Comparison of ENCODE assay signal across 27 cellular contexts in the genomic region with DNA sequence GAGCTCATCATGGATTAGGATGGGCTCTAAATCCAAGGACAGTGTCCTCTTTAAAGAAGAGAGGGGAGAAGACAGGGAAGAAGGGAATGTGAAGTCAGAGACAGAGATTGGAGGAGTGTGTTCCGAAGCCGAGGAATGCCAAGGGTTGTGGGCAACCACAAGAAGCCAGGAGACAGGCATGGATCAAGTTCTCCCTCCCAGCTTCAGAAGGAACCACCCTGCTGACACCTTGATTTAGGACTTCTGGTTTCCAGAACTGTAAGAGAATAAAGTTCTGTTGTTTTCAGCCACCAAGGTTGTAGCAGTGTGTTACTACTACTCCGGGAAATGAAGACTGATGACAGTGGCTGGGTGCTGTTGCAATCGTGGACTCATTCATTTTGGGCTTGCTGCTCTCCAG.
DNase-seq lines count a peak whose midpoint lies in the region; FAIRE-seq and TF ChIP-seq lines count a peak whose summit lies in the region.
"Had no signal": no experiment of that assay in that cellular context is flagged by ENCODE, and none has a peak within 500 bp of the region (broad histone marks: within the 10 kb centered on the region; RNA-seq: fewer than 3 reads in every experiment).

No MANE protein-coding gene starts in this region.

- H3K9me3 Mint-ChIP-seq in MCF 10A (ENCODE audit: unreplicated experiment) = no peaks in the 10 kb centered on the region
- H3K9me3 Mint-ChIP-seq: dendritic cell treated with granulocyte-macrophage colony-stimulating factor and Interleukin-4, amounts not matched to agents 40 ng/mL and 50 ng/mL, for 4 days; natural killer cell had no signal

- POLR2A ChIA-PET in MCF 10A (lab: Yijun Ruan, JAX) = no interaction called here

- peak; percentile 5 for DNase-seq in MCF 10A (ENCODE audit: unreplicated experiment)
- DNase-seq in mammary epithelial cell = no peak
- DNase-seq in astrocyte of the spinal cord (ENCODE audit: low read depth, low spot score) = peak; percentile 33
- DNase-seq in left kidney (ENCODE audit: low read depth, low spot score) = peak; percentile 36
- peak; percentile 42 for DNase-seq in urothelium cell line (ENCODE audit: low spot score)
- DNase-seq in dermis blood vessel endothelial cell = no peak
- DNase-seq in HuH-7.5 (ENCODE audit: low spot score) = no peak
- no peak for DNase-seq in anterior cingulate cortex (lab: John Stamatoyannopoulos, UW)
- DNase-seq: activated CD4-positive, alpha-beta T cell treated with anti-CD3 and anti-CD28 coated beads for 4 hours; activated T-cell treated with anti-CD3 and anti-CD28 coated beads, Interleukin-2, amount 50 U/mL, for 24 hours; Caco-2; caudate nucleus; DND-41; head of caudate nucleus; natural killer cell; NCI-H1436; Peyer's patch; right cardiac atrium; stimulated activated CD4-positive, alpha-beta T cell treated with anti-CD3 and anti-CD28 coated beads, Interleukin-4, amount 100 ng/mL, for 4 hours; stimulated activated naive CD4-positive, alpha-beta T cell; T-helper 17 cell had no signal

- CTCF ChIA-PET in MCF 10A (lab: Yijun Ruan, JAX) = interaction anchor here (0.6 to 1.4 kb wide), 2 partner anchors 28 to 38 kb away, joined by 3 to 6 read pairs; no protein-coding TSS in a partner anchor
- CTCF ChIA-PET in mammary epithelial cell (lab: Charles Lee; ENCODE audit: low non-redundant PET) = no interaction called here

- H3K9ac ChIP-seq in mammary epithelial cell (ENCODE audit: insufficient read depth, low read length) = no peak overlapping the region
- H3K9ac ChIP-seq: BLaER1, parathyroid adenoma had no signal

- no peaks in the 10 kb centered on the region for H3K4me1 ChIP-seq in mammary epithelial cell (ENCODE audit: insufficient read depth, low read length)
- H3K4me1 ChIP-seq: Caco-2, Peyer's patch, vagina had no signal

- H3K36me3 ChIP-seq in mammary epithelial cell (ENCODE audit: insufficient read depth, low read length) = no peaks in the 10 kb centered on the region
- H3K36me3 ChIP-seq: BLaER1, HAP-1, Peyer's patch, vagina had no signal

- peaks cover 9% of the 10 kb centered on the region for H3K27me3 ChIP-seq in mammary epithelial cell (ENCODE audit: insufficient read depth, low read length)
- H3K27me3 ChIP-seq: BLaER1, Peyer's patch, vagina had no signal

- peaks cover 7% of the 10 kb centered on the region for H3K36me3 Mint-ChIP-seq in MCF 10A (ENCODE audit: insufficient read depth, unreplicated experiment)
- H3K36me3 Mint-ChIP-seq: natural killer cell had no signal

- H3K4me3 ChIP-seq in mammary epithelial cell (replicated peaks in 1 of 3; ENCODE audit: insufficient read depth in 1 of 3, low read depth in 2 of 3, low read length in 3 of 3) = no peak overlapping the region
- no peak overlapping the region for H3K4me3 ChIP-seq in astrocyte of the spinal cord (ENCODE audit: low read depth, low read length)
- H3K4me3 ChIP-seq: BLaER1, HAP-1, Peyer's patch, vagina had no signal

- H3K4me1 Mint-ChIP-seq in MCF 10A (ENCODE audit: insufficient read depth, unreplicated experiment) = peaks cover 4% of the 10 kb centered on the region
- H3K4me1 Mint-ChIP-seq: natural killer cell, T-helper 17 cell had no signal

- FAIRE-seq in urothelium cell line (lab: Jason Lieb, UNC) = no peak
- FAIRE-seq: endometrium had no signal

- H3K27ac ChIP-seq in mammary epithelial cell (ENCODE audit: insufficient read depth, low read depth, low read length) = no peak overlapping the region
- H3K27ac ChIP-seq: BLaER1, parathyroid adenoma, Peyer's patch, vagina had no signal

- peaks cover 59% of the 10 kb centered on the region for H3K27me3 Mint-ChIP-seq in MCF 10A (ENCODE audit: insufficient read depth, unreplicated experiment)

- no peaks in the 10 kb centered on the region for H4K20me1 ChIP-seq in mammary epithelial cell (ENCODE audit: insufficient read depth, low read length)
- H4K20me1 ChIP-seq: BLaER1 had no signal

- H3K4me3 Mint-ChIP-seq in MCF 10A (ENCODE audit: unreplicated experiment) = no peak overlapping the region
- H3K4me3 Mint-ChIP-seq: activated T-cell treated with anti-CD3 and anti-CD28 coated beads, Interleukin-2, amount 50 U/mL, for 24 hours; dendritic cell treated with granulocyte-macrophage colony-stimulating factor and Interleukin-4, amounts not matched to agents 40 ng/mL and 50 ng/mL, for 4 days; natural killer cell; T-helper 17 cell had no signal

- no peaks in the 10 kb centered on the region for H3K9me3 ChIP-seq in mammary epithelial cell (replicated peaks; ENCODE audit: insufficient read depth, low read length)
- H3K9me3 ChIP-seq: BLaER1, Caco-2, HAP-1, Peyer's patch, vagina had no signal

- TF ChIP-seq CTCF in MCF 10A (IDR thresholded peaks at IDR 0.05; ENCODE audit: unreplicated experiment) = no peak
- TF ChIP-seq CTCF in mammary epithelial cell (conservative IDR thresholded peaks at IDR 0.05 in 1 of 2, IDR thresholded peaks at IDR 0.05 in 1 of 2; ENCODE audit: extremely low read depth in 1 of 2, insufficient read depth in 1 of 2, low read depth in 1 of 2, low read length in 2 of 2) = no peak
- TF ChIP-seq CTCF in astrocyte of the spinal cord (IDR thresholded peaks at IDR 0.05; ENCODE audit: low read depth, low read length) = no peak

- H3K79me2 ChIP-seq in mammary epithelial cell (ENCODE audit: insufficient read depth, low read length) = no peaks in the 10 kb centered on the region
- H3K79me2 ChIP-seq: parathyroid adenoma had no signal

- BruUV-seq in MCF 10A (replicated peaks; lab: Mats Ljungman, UMichigan) (no TSS peak), mammary epithelial cell (replicated peaks; lab: Mats Ljungman, UMichigan) (no TSS peak)

- H2AFZ ChIP-seq in mammary epithelial cell (ENCODE audit: low read depth, low read length) = no peak overlapping the region
- H2AFZ ChIP-seq: parathyroid adenoma had no signal

- dilution Hi-C loops in mammary epithelial cell (cut with HindIII; ENCODE audit: low sequenced_read_pairs) = no loop called here

- intact Hi-C loops in MCF 10A (cut with micrococcal nuclease) = no loop called here
- intact Hi-C loops in mammary epithelial cell (cut with micrococcal nuclease) = no loop called here

- in situ Hi-C loops in mammary epithelial cell (cut with MboI; ENCODE audit: low sequenced_read_pairs in 2 of 2) (no loop called here), astrocyte of the spinal cord (cut with HindIII; ENCODE audit: low sequenced_read_pairs) (no loop called here)

- H3K27ac Mint-ChIP-seq in MCF 10A (ENCODE audit: low read depth, unreplicated experiment) = no peak overlapping the region
- H3K27ac Mint-ChIP-seq: activated T-cell treated with anti-CD3 and anti-CD28 coated beads, Interleukin-2, amount 50 U/mL, for 24 hours; dendritic cell treated with granulocyte-macrophage colony-stimulating factor and Interleukin-4, amounts not matched to agents 40 ng/mL and 50 ng/mL, for 4 days; natural killer cell; T-helper 17 cell had no signal

- no peak overlapping the region for H3K4me2 ChIP-seq in mammary epithelial cell (ENCODE audit: insufficient read depth, low read depth, low read length)

- 70% methylated on average over 4 of the region's 4 CpGs for WGBS in mammary epithelial cell (ENCODE audit: low coverage, missing lambda C conversion rate)

Comparison
In these comparisons a context has a peak if more than half of its experiments do, and no peak if none do; other contexts are left out.
1. DNase-seq: peak in MCF 10A (single experiment), astrocyte of the spinal cord (single experiment), left kidney (single experiment) and urothelium cell line (single experiment); none in mammary epithelial cell (single experiment), dermis blood vessel endothelial cell (single experiment), HuH-7.5 (single experiment) and anterior cingulate cortex (0 of 58).